14 cellular contexts compared by ENCODE assay signal in genomic region chr6:139530551-139530950, GRCh38.
DNase-seq lines count a peak whose midpoint lies in the region; ATAC-seq, FAIRE-seq and TF ChIP-seq lines count a peak whose summit lies in the region.
"Had no signal": no experiment of that assay in that cellular context is flagged by ENCODE, and none has a peak within 500 bp of the region (broad histone marks: within the 10 kb centered on the region; RNA-seq: fewer than 3 reads in every experiment).

No MANE protein-coding gene starts in this region.

- H4K20me1 ChIP-seq in GM12878 (ENCODE audit: control insufficient read depth, insufficient read depth), result no peaks in the 10 kb centered on the region

- no peaks in the 10 kb centered on the region for H3K27me3 ChIP-seq in GM12878 (replicated peaks in 1 of 2; ENCODE audit: control insufficient read depth in 2 of 2, insufficient read depth in 2 of 2, low read length in 1 of 2)
- H3K27me3 ChIP-seq in muscle layer of duodenum (ENCODE audit: low read depth, low read length), result no peaks in the 10 kb centered on the region

- H3K4me2 ChIP-seq in GM12878 (ENCODE audit: control insufficient read depth, insufficient read depth), result no peak overlapping the region

- TF ChIP-seq CTCF in GM12878 (IDR thresholded peaks at IDR 0.05 in 2 of 3, conservative IDR thresholded peaks at IDR 0.05 in 1 of 3; ENCODE audit: control insufficient read depth in 2 of 3, extremely low read depth in 1 of 3, insufficient read depth in 1 of 3, low read depth in 3 of 3, low read length in 3 of 3), result no peak

- no peak for FAIRE-seq in GM12878 (lab: Jason Lieb, UNC)
- FAIRE-seq: GM19239 had no signal

- BruUV-seq in GM12878 (replicated peaks; lab: Mats Ljungman, UMichigan), result no TSS peak

- SMC1A ChIA-PET in GM12878 (lab: Charles Lee; ENCODE audit: uncharacterized antibody, unreplicated experiment), result interaction anchor here (1.0 to 1.8 kb wide), 8 partner anchors 10 to 381 kb away, joined by 3 to 9 read pairs (median 5); partner anchors contain the start of gene CITED2

- TF ChIP-seq RAD21 in GM12878 (IDR thresholded peaks at IDR 0.05; ENCODE audit: insufficient read depth, low read depth, low read length), result no peak

- H3K9ac ChIP-seq in GM12878 (ENCODE audit: control insufficient read depth, insufficient read depth, low read length), result no peak overlapping the region

- H3K9me3 ChIP-seq in GM12878 (replicated peaks; ENCODE audit: control insufficient read depth, insufficient read depth, low read length) (no peaks in the 10 kb centered on the region; the same call in 2 of the 3 replicates), muscle layer of duodenum (ENCODE audit: control insufficient read depth in 1 of 2, low read length in 2 of 2) (no peaks in the 10 kb centered on the region)

- WGBS in GM12878 (ENCODE audit: insufficient coverage, insufficient replicate concordance, low lambda C conversion rate, missing lambda C conversion rate), result 37% methylated on average over 7 of the region's 7 CpGs

- CTCF ChIA-PET in GM12878 (lab: Yijun Ruan, JAX), result no interaction called here

- peak overlapping the region; percentile 58 for H3K4me3 Mint-ChIP-seq in stimulated activated naive CD8-positive, alpha-beta T cell treated with anti-CD3 and anti-CD28 coated beads, Interleukin-15, Interleukin-2, amounts not matched to agents 100 ng/mL and 50 ng/mL, for 24 hours

- no peaks in the 10 kb centered on the region for H3K36me3 Mint-ChIP-seq in stimulated activated naive CD8-positive, alpha-beta T cell treated with anti-CD3 and anti-CD28 coated beads, Interleukin-15, Interleukin-2, amounts not matched to agents 100 ng/mL and 50 ng/mL, for 24 hours (ENCODE audit: low read depth)

- no peak for DNase-seq in stimulated activated naive CD8-positive, alpha-beta T cell treated with anti-CD3 and anti-CD28 coated beads, Interleukin-15, Interleukin-2, amounts not matched to agents 100 U/mL and 50 U/mL, for 24 hours
- DNase-seq in GM12878 (ENCODE audit: low read depth, low spot score) (no peak), G401 (ENCODE audit: low spot score) (no peak), GF-D8 (lab: John Stamatoyannopoulos, UW) (no peak), UCSD-AML1 (lab: John Stamatoyannopoulos, UW; ENCODE audit: unreplicated experiment) (no peak)
- DNase-seq in NK-92 treated with Interleukin-12 subunit alpha and Interleukin-12 subunit beta, amount 100 ng/mL, for 24 hours (lab: John Stamatoyannopoulos, UW), result no peak
- DNase-seq: activated CD4-positive, CD25-positive, alpha-beta regulatory T cell treated with anti-CD3 and anti-CD28 coated beads, Interleukin-2, amount 50 U/mL, for 72 hours; activated naive CD4-positive, alpha-beta T cell; DMS79; hippocampal formation; NCI-H2081 had no signal

- no peaks in the 10 kb centered on the region for H3K79me2 ChIP-seq in GM12878 (ENCODE audit: control insufficient read depth, insufficient read depth, low read length)

- RAD21 ChIA-PET in GM12878 (lab: Charles Lee; ENCODE audit: unreplicated experiment), result interaction anchor here (1.0 to 1.4 kb wide), 5 partner anchors 71 to 715 kb away, joined by 3 to 9 read pairs (median 4); partner anchors contain the start of gene CITED2

- H3K4me1 ChIP-seq in GM12878 (ENCODE audit: control insufficient read depth, insufficient read depth, low read length) (peaks cover 9% of the 10 kb centered on the region; the same call in 1 of the 2 replicates), muscle layer of duodenum (ENCODE audit: control insufficient read depth in 1 of 2, insufficient read depth in 2 of 2, low read length in 2 of 2) (peaks cover 8 to 15% of the 10 kb centered on the region in 2 donors)

- peaks cover 9% of the 10 kb centered on the region for H3K27me3 Mint-ChIP-seq in stimulated activated naive CD8-positive, alpha-beta T cell treated with anti-CD3 and anti-CD28 coated beads, Interleukin-15, Interleukin-2, amounts not matched to agents 100 ng/mL and 50 ng/mL, for 24 hours

- intact Hi-C loops in GM12878 (cut with micrococcal nuclease; ENCODE audit: unreplicated experiment), result no loop called here

- no peak for TF ChIP-seq POLR2A in GM12878 (IDR thresholded peaks at IDR 0.05; ENCODE audit: low read depth, low read length)

- H3K27ac ChIP-seq in GM12878 (ENCODE audit: control insufficient read depth, insufficient read depth), result no peak overlapping the region
- peak overlapping the region; percentile 58 for H3K27ac ChIP-seq in muscle layer of duodenum (ENCODE audit: low read length)

- in situ Hi-C loops in GM12878 (cut with MboI), result no loop called here
- in situ Hi-C loops in G401 (cut with HindIII; ENCODE audit: low sequenced_read_pairs), result no loop called here

- no peak overlapping the region for H3K4me3 ChIP-seq in GM12878
- no peak overlapping the region for H3K4me3 ChIP-seq in muscle layer of duodenum (ENCODE audit: low read depth in 1 of 2, low read length in 2 of 2)

- ATAC-seq in stimulated activated naive CD8-positive, alpha-beta T cell treated with anti-CD3 and anti-CD28 coated beads, Interleukin-15, Interleukin-2, amounts not matched to agents 100 U/mL and 50 U/mL, for 24 hours, result no peak
- ATAC-seq in GM12878, result peak; percentile 49

- no peak for TF ChIP-seq EP300 in GM12878 (IDR thresholded peaks at IDR 0.05; ENCODE audit: borderline replicate concordance in 1 of 2, control insufficient read depth in 1 of 2, low read depth in 2 of 2, low read length in 2 of 2)

- H3K36me3 ChIP-seq in GM12878 (ENCODE audit: control insufficient read depth in 2 of 2, insufficient read depth in 2 of 2, low read length in 1 of 2) (no peaks in the 10 kb centered on the region), muscle layer of duodenum (ENCODE audit: control insufficient read depth in 1 of 2, insufficient read depth in 2 of 2, low read length in 2 of 2) (no peaks in the 10 kb centered on the region)

- POLR2A ChIA-PET in GM12878 (lab: Charles Lee), result interaction anchor here (0.7 to 1.2 kb wide), 3 partner anchors 15 to 358 kb away, joined by 3 read pairs; partner anchors contain the start of gene CITED2

- peaks cover 43% of the 10 kb centered on the region for H3K4me1 Mint-ChIP-seq in stimulated activated naive CD8-positive, alpha-beta T cell treated with anti-CD3 and anti-CD28 coated beads, Interleukin-15, Interleukin-2, amounts not matched to agents 100 ng/mL and 50 ng/mL, for 24 hours (ENCODE audit: low read depth)

- H3K27ac Mint-ChIP-seq in stimulated activated naive CD8-positive, alpha-beta T cell treated with anti-CD3 and anti-CD28 coated beads, Interleukin-15, Interleukin-2, amounts not matched to agents 100 ng/mL and 50 ng/mL, for 24 hours, result peak overlapping the region; percentile 80

- H2AFZ ChIP-seq in GM12878 (ENCODE audit: control insufficient read depth, low read depth, low read length), result no peak overlapping the region

- peaks cover 13% of the 10 kb centered on the region for H3K9me3 Mint-ChIP-seq in stimulated activated naive CD8-positive, alpha-beta T cell treated with anti-CD3 and anti-CD28 coated beads, Interleukin-15, Interleukin-2, amounts not matched to agents 100 ng/mL and 50 ng/mL, for 24 hours

TF ChIP-seq in GM12878, 131 proteins besides CTCF, POLR2A, EP300 and RAD21 (continues in another document):
- TF ChIP-seq, protein P1, sequence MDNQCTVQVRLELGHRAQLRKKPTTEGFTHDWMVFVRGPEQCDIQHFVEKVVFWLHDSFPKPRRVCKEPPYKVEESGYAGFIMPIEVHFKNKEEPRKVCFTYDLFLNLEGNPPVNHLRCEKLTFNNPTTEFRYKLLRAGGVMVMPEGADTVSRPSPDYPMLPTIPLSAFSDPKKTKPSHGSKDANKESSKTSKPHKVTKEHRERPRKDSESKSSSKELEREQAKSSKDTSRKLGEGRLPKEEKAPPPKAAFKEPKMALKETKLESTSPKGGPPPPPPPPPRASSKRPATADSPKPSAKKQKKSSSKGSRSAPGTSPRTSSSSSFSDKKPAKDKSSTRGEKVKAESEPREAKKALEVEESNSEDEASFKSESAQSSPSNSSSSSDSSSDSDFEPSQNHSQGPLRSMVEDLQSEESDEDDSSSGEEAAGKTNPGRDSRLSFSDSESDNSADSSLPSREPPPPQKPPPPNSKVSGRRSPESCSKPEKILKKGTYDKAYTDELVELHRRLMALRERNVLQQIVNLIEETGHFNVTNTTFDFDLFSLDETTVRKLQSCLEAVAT (IDR thresholded peaks at IDR 0.05), result no peak
- TF ChIP-seq CBX3 (IDR thresholded peaks at IDR 0.05; ENCODE audit: borderline replicate concordance, low read depth) (no peak), RB1 (IDR thresholded peaks at IDR 0.05; ENCODE audit: borderline replicate concordance) (no peak), USF1 (IDR thresholded peaks at IDR 0.05; ENCODE audit: borderline replicate concordance, extremely low read length, insufficient read depth, low read depth, low read length) (no peak), SRF (IDR thresholded peaks at IDR 0.05; ENCODE audit: low read depth in 2 of 2, low read length in 2 of 2) (no peak)
